ENCODE assay signal across 9 cellular contexts in the genomic region with DNA sequence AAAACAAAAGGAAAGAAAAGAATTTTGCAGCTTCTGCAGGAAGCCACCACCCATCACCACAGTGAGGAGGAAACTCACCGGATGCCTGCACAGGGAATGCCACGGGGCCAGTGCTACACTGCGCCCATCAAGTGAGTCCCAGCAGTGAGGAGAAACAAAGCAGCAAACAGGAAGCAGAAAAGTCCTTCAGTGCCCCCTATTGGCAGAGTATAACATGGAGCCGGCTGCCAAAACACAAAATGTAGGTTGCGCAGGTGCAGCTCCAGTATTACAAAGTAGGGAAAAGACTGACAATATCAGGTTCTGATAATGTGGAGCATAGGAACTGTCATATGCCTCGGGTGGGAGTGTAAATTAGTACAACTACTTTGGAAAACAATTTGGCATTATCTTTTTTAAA. TPM values are rescaled to one million over a fixed set of nuclear protein-coding genes. Genes with fewer than 3 reads are reported as not detected.
DNase-seq lines count a peak whose midpoint lies in the region; ATAC-seq, FAIRE-seq and TF ChIP-seq lines count a peak whose summit lies in the region.
"Had no signal": no experiment of that assay in that cellular context is flagged by ENCODE, and none has a peak within 500 bp of the region (broad histone marks: within the 10 kb centered on the region; RNA-seq: fewer than 3 reads in every experiment).

No MANE protein-coding gene starts in this region.

- peak; percentile 57 for ATAC-seq in T-helper 17 cell
- no peak for ATAC-seq in GM18873 (IDR thresholded peaks at IDR 0.05; ENCODE audit: low FRiP score, unreplicated experiment)
- no peak for ATAC-seq in HG03039 (IDR thresholded peaks at IDR 0.05; ENCODE audit: unreplicated experiment)

- no peaks in the 10 kb centered on the region for H3K27me3 Mint-ChIP-seq in T-helper 17 cell

- H3K4me3 ChIP-seq in KMS-11 (IDR thresholded peaks at IDR 0.05; ENCODE audit: insufficient read depth, low read depth, low read length) (no peak overlapping the region), small intestine (ENCODE audit: low read depth in 1 of 2, low read length in 2 of 2) (no peak overlapping the region)

- no peak overlapping the region for H3K4me3 Mint-ChIP-seq in T-helper 17 cell

- H4K20me1 ChIP-seq in KMS-11 (ENCODE audit: insufficient read depth): no peaks in the 10 kb centered on the region

- H3K36me3 ChIP-seq in KMS-11 (ENCODE audit: insufficient read depth): no peaks in the 10 kb centered on the region
- no peaks in the 10 kb centered on the region for H3K36me3 ChIP-seq in small intestine (ENCODE audit: control insufficient read depth in 2 of 2, insufficient read depth in 2 of 2, low read length in 2 of 2)

- H3K9me3 ChIP-seq in T-helper 17 cell (ENCODE audit: control insufficient read depth, low read length, poor library complexity, severe bottlenecking) (no peaks in the 10 kb centered on the region), small intestine (ENCODE audit: control insufficient read depth, low read depth) (no peaks in the 10 kb centered on the region)

- H3K4me1 ChIP-seq in KMS-11 (ENCODE audit: low read depth, poor library complexity, severe bottlenecking): no peaks in the 10 kb centered on the region
- no peaks in the 10 kb centered on the region for H3K4me1 ChIP-seq in small intestine (ENCODE audit: control insufficient read depth in 2 of 2, insufficient read depth in 1 of 2, low read depth in 1 of 2, low read length in 1 of 2)

- H3K27ac ChIP-seq in KMS-11: no peak overlapping the region
- H3K27ac ChIP-seq in small intestine (ENCODE audit: low read depth in 1 of 2, low read length in 1 of 2): no peak overlapping the region

- no peak overlapping the region for H3K9ac ChIP-seq in KMS-11

- no peak overlapping the region for H3K27ac Mint-ChIP-seq in T-helper 17 cell

- 6 to 21% (median 8%) methylated on average over 6 of the region's 6 CpGs for WGBS in small intestine, 3 donors

- no peaks in the 10 kb centered on the region for H3K36me3 Mint-ChIP-seq in T-helper 17 cell (ENCODE audit: low read depth)

- no peak for TF ChIP-seq POLR2A in erythroblast (IDR thresholded peaks at IDR 0.05; ENCODE audit: low read length)

- H3K27me3 ChIP-seq in KMS-11 (ENCODE audit: insufficient read depth, low read depth) (no peaks in the 10 kb centered on the region), small intestine (ENCODE audit: control insufficient read depth in 2 of 2, insufficient read depth in 2 of 2, low read length in 2 of 2) (no peaks in the 10 kb centered on the region)

- FAIRE-seq in small intestine (lab: Jason Lieb, UNC): no peak
- FAIRE-seq: A204.1 had no signal

- H3K4me2 ChIP-seq in KMS-11: no peak overlapping the region

- H2AFZ ChIP-seq in KMS-11 (ENCODE audit: low read depth): peak overlapping the region; percentile 22; the same call in 1 of the 2 replicates

- TF ChIP-seq CTCF in KMS-11 (conservative IDR thresholded peaks at IDR 0.05; ENCODE audit: low read depth, low read length): peak; percentile 66

- DNase-seq in NCI-H1092 treated with DMSO at 0.1 percent for 48 hours (lab: John Stamatoyannopoulos, UW) (peak; percentile 35), NCI-H1092 (lab: John Stamatoyannopoulos, UW) (no peak), T-helper 17 cell (peak in 1 of 3 donors; percentile 5), erythroblast (lab: John Stamatoyannopoulos, UW) (peak; percentile 19 to 51), small intestine (peak; percentile 39)

- H3K79me2 ChIP-seq in KMS-11 (ENCODE audit: insufficient read depth, low read depth): no peaks in the 10 kb centered on the region

- peaks cover 5% of the 10 kb centered on the region for H3K4me1 Mint-ChIP-seq in T-helper 17 cell

RNA-seq across cellular contexts. Expression of a gene that starts 23.3 kb away (rescaled TPM):
- under 1 TPM; 0.22 to 0.78 TPM for total RNA-seq in T-helper 17 cell
- 1 to 10 TPM in 2 of 3 donors, under 1 TPM in 1; 0.54 to 1.8 (median 1.6) TPM for polyA plus RNA-seq in small intestine

RNA-seq across cellular contexts. Expression of a gene that starts 47.6 kb away (rescaled TPM):
- total RNA-seq in T-helper 17 cell: 1 to 10 TPM; 2.9 to 3.6 TPM
- polyA plus RNA-seq in small intestine: under 1 TPM; 0.22 to 0.78 (median 0.27) TPM
